In genomic region chr14:99590746-99591555, GRCh38 we compare ENCODE assay signal across 13 cellular contexts. TPM values are rescaled to one million over a fixed set of nuclear protein-coding genes. Genes with fewer than 3 reads are reported as not detected.
DNase-seq lines count a peak whose midpoint lies in the region; ATAC-seq, FAIRE-seq and TF ChIP-seq lines count a peak whose summit lies in the region.
"Had no signal": no experiment of that assay in that cellular context is flagged by ENCODE, and none has a peak within 500 bp of the region (broad histone marks: within the 10 kb centered on the region; RNA-seq: fewer than 3 reads in every experiment).

No MANE protein-coding gene starts in this region.

- H3F3A ChIP-seq in neural progenitor cell (ENCODE audit: low read depth), result peaks cover 22% of the 10 kb centered on the region

- no peak for TF ChIP-seq CTCF in brain microvascular endothelial cell (IDR thresholded peaks at IDR 0.05; ENCODE audit: low read depth, low read length, missing control alignments)
- no peak for TF ChIP-seq CTCF in neural progenitor cell (IDR thresholded peaks at IDR 0.05)

- H3K9me3 Mint-ChIP-seq in neural progenitor cell, result no peaks in the 10 kb centered on the region
- no peaks in the 10 kb centered on the region for H3K9me3 Mint-ChIP-seq in activated CD4-positive, alpha-beta T cell treated with anti-CD3 and anti-CD28 coated beads, Interleukin-2, amount 10 ng/mL, durations not matched to agents 7 days and 5 days
- H3K9me3 Mint-ChIP-seq: dendritic cell treated with granulocyte-macrophage colony-stimulating factor and Interleukin-4, amounts not matched to agents 40 ng/mL and 50 ng/mL, for 4 days had no signal

- ATAC-seq in GM18502 (IDR thresholded peaks at IDR 0.05; ENCODE audit: poor library complexity, unreplicated experiment), result no peak
- ATAC-seq: left colon had no signal

- H3K4me2 ChIP-seq in neural progenitor cell, result no peak overlapping the region

- no peaks in the 10 kb centered on the region for H3K36me3 Mint-ChIP-seq in neural progenitor cell
- no peaks in the 10 kb centered on the region for H3K36me3 Mint-ChIP-seq in activated CD4-positive, alpha-beta T cell treated with anti-CD3 and anti-CD28 coated beads, Interleukin-2, amount 10 ng/mL, durations not matched to agents 7 days and 5 days (ENCODE audit: low read depth)

- no peaks in the 10 kb centered on the region for H3K9me3 ChIP-seq in neural progenitor cell (ENCODE audit: low read depth)
- H3K9me3 ChIP-seq: spleen had no signal

- FAIRE-seq in GM12891 (lab: Jason Lieb, UNC), result no peak

- peaks cover 100% of the 10 kb centered on the region for H4K20me1 ChIP-seq in neural progenitor cell (ENCODE audit: low read depth)

- POLR2A ChIA-PET in activated CD4-positive, alpha-beta T cell treated with anti-CD3 and anti-CD28 coated beads, Interleukin-2, amount 10 ng/mL, durations not matched to agents 7 days and 5 days (lab: Charles Lee), result no interaction called here

- H3K4me3 Mint-ChIP-seq in neural progenitor cell, result no peak overlapping the region
- no peak overlapping the region for H3K4me3 Mint-ChIP-seq in activated CD4-positive, alpha-beta T cell treated with anti-CD3 and anti-CD28 coated beads, Interleukin-2, amount 10 ng/mL, durations not matched to agents 7 days and 5 days
- H3K4me3 Mint-ChIP-seq: dendritic cell treated with granulocyte-macrophage colony-stimulating factor and Interleukin-4, amounts not matched to agents 40 ng/mL and 50 ng/mL, for 4 days had no signal

- no peak overlapping the region for H2AFZ ChIP-seq in neural progenitor cell (replicated peaks)

- in situ Hi-C loops in brain microvascular endothelial cell (cut with HindIII; ENCODE audit: low pct_ligation_motif_present, low sequenced_read_pairs), result no loop called here

- no peaks in the 10 kb centered on the region for H3K36me3 ChIP-seq in brain microvascular endothelial cell (replicated peaks)
- H3K36me3 ChIP-seq in neural progenitor cell, result no peaks in the 10 kb centered on the region
- H3K36me3 ChIP-seq: spleen had no signal

- H3K27ac Mint-ChIP-seq in neural progenitor cell, result peak overlapping the region; percentile 70
- H3K27ac Mint-ChIP-seq in activated CD4-positive, alpha-beta T cell treated with anti-CD3 and anti-CD28 coated beads, Interleukin-2, amount 10 ng/mL, durations not matched to agents 7 days and 5 days, result no peak overlapping the region
- H3K27ac Mint-ChIP-seq: dendritic cell treated with granulocyte-macrophage colony-stimulating factor and Interleukin-4, amounts not matched to agents 40 ng/mL and 50 ng/mL, for 4 days had no signal

- H3K9ac ChIP-seq in neural progenitor cell, result no peak overlapping the region

- H3K27me3 ChIP-seq in brain microvascular endothelial cell (replicated peaks), result no peaks in the 10 kb centered on the region
- H3K27me3 ChIP-seq in neural progenitor cell, result no peaks in the 10 kb centered on the region
- H3K27me3 ChIP-seq: spleen had no signal

- peaks cover 49% of the 10 kb centered on the region for H3K4me1 Mint-ChIP-seq in neural progenitor cell
- H3K4me1 Mint-ChIP-seq in activated CD4-positive, alpha-beta T cell treated with anti-CD3 and anti-CD28 coated beads, Interleukin-2, amount 10 ng/mL, durations not matched to agents 7 days and 5 days, result peaks cover 14% of the 10 kb centered on the region

- H3K4me3 ChIP-seq in brain microvascular endothelial cell (ENCODE audit: low read depth, low read length) (no peak overlapping the region), neural progenitor cell (no peak overlapping the region)

- CTCF ChIA-PET in activated CD4-positive, alpha-beta T cell treated with anti-CD3 and anti-CD28 coated beads, Interleukin-2, amount 10 ng/mL, durations not matched to agents 7 days and 5 days (lab: Charles Lee), result interaction anchor here (1.6 kb wide), 1 partner anchor 14 kb away, joined by 3 read pairs; no protein-coding TSS in a partner anchor

- H3K27ac ChIP-seq in brain microvascular endothelial cell, result no peak overlapping the region
- H3K27ac ChIP-seq in neural progenitor cell, result no peak overlapping the region

- H3K79me2 ChIP-seq in neural progenitor cell (ENCODE audit: low read depth), result peaks cover 100% of the 10 kb centered on the region

- TF ChIP-seq POLR2A in GM12891 (IDR thresholded peaks at IDR 0.05; ENCODE audit: low read depth, low read length), result no peak

- DNase-seq in COLO668 (lab: John Stamatoyannopoulos, UW; ENCODE audit: unreplicated experiment) (peak; percentile 25), M059J (ENCODE audit: low read depth) (peak; percentile 84), brain microvascular endothelial cell (peak; percentile 29), neural progenitor cell (ENCODE audit: low spot score) (no peak), GM12891 (ENCODE audit: insufficient read length, low spot score) (no peak)
- no peak for DNase-seq in activated CD4-positive, CD25-positive, alpha-beta regulatory T cell (lab: John Stamatoyannopoulos, UW)
- no peak for DNase-seq in activated CD4-positive, alpha-beta T cell treated with anti-CD3 and anti-CD28 coated beads, Interleukin-2, amount 10 ng/mL, durations not matched to agents 7 days and 5 days
- DNase-seq: DND-41, left colon, NCI-H1694, spleen had no signal

- H3K4me1 ChIP-seq in neural progenitor cell, result peaks cover 30% of the 10 kb centered on the region

- peaks cover 3% of the 10 kb centered on the region for H3K27me3 Mint-ChIP-seq in neural progenitor cell (ENCODE audit: insufficient read depth, low read depth)
- H3K27me3 Mint-ChIP-seq in activated CD4-positive, alpha-beta T cell treated with anti-CD3 and anti-CD28 coated beads, Interleukin-2, amount 10 ng/mL, durations not matched to agents 7 days and 5 days, result no peaks in the 10 kb centered on the region
- H3K27me3 Mint-ChIP-seq: dendritic cell treated with granulocyte-macrophage colony-stimulating factor and Interleukin-4, amounts not matched to agents 40 ng/mL and 50 ng/mL, for 4 days had no signal

TF ChIP-seq in GM12891, 5 proteins besides CTCF, POLR2A, EP300 and RAD21:
- TF ChIP-seq POLR2AphosphoS5 (IDR thresholded peaks at IDR 0.05; ENCODE audit: low read depth, low read length), result no peak
- no peak for TF ChIP-seq PAX5 (IDR thresholded peaks at IDR 0.05; ENCODE audit: insufficient read depth, low read length, severe bottlenecking)
- TF ChIP-seq TAF1 (IDR thresholded peaks at IDR 0.05; ENCODE audit: low read depth, low read length), result no peak
- TF ChIP-seq SPI1 (IDR thresholded peaks at IDR 0.05; ENCODE audit: low read depth, low read length), result no peak
- no peak for TF ChIP-seq POU2F2 (IDR thresholded peaks at IDR 0.05; ENCODE audit: low read depth, low read length)

RNA-seq across cellular contexts. Expression of gene CCDC85C, which starts 13.1 kb away (rescaled TPM):
- total RNA-seq in M059J (2014; rRNA removed; shearing (Covaris generic)), result 12.8 and 16.2 TPM in 2 replicates
- 19.0 and 41.3 TPM in 2 replicates for total RNA-seq in neural progenitor cell (ENCODE audit: low replicate concordance)
- 0.82 TPM for polyA plus RNA-seq in GM12891 (2012; ENCODE audit: low read depth, missing spikeins)
- 10 to 100 TPM; 10.0 to 10.9 TPM for total RNA-seq in activated CD4-positive, alpha-beta T cell treated with anti-CD3 and anti-CD28 coated beads, Interleukin-2, amount 10 ng/mL, durations not matched to agents 7 days and 5 days

RNA-seq across cellular contexts. Expression of gene HHIPL1, which starts 54.0 kb away (rescaled TPM):
- 0.15 and 1.2 TPM in 2 replicates for total RNA-seq in M059J (2014; rRNA removed; shearing (Covaris generic))
- 0.32 and 1.2 TPM in 2 replicates for total RNA-seq in neural progenitor cell (ENCODE audit: low replicate concordance)
- polyA plus RNA-seq in GM12891 (2012; ENCODE audit: low read depth, missing spikeins), result not detected
- total RNA-seq in activated CD4-positive, alpha-beta T cell treated with anti-CD3 and anti-CD28 coated beads, Interleukin-2, amount 10 ng/mL, durations not matched to agents 7 days and 5 days, result under 1 TPM in 1 of 2 experiments, not detected in 1; 0.05 TPM

Comparison
In these comparisons a context has a peak if more than half of its experiments do, and no peak if none do; other contexts are left out.
1. DNase-seq: peak in COLO668 (single experiment), M059J (single experiment) and brain microvascular endothelial cell (single experiment); none in neural progenitor cell (single experiment), GM12891 (single experiment), activated CD4-positive, CD25-positive, alpha-beta regulatory T cell (0 of 4) and activated CD4-positive, alpha-beta T cell treated with anti-CD3 and anti-CD28 coated beads, Interleukin-2, amount 10 ng/mL, durations not matched to agents 7 days and 5 days (single experiment).